In genomic region chr3:47295976-47296375, GRCh38 we compare ENCODE assay signal across 29 cellular contexts. TPM values are rescaled to one million over a fixed set of nuclear protein-coding genes. Genes with fewer than 3 reads are reported as not detected.
DNase-seq lines count a peak whose midpoint lies in the region; ATAC-seq, FAIRE-seq and TF ChIP-seq lines count a peak whose summit lies in the region.
"Had no signal": no experiment of that assay in that cellular context is flagged by ENCODE, and none has a peak within 500 bp of the region (broad histone marks: within the 10 kb centered on the region; RNA-seq: fewer than 3 reads in every experiment).

No MANE protein-coding gene starts in this region.

- no peaks in the 10 kb centered on the region for H3K27me3 ChIP-seq in CD4-positive, alpha-beta T cell (ENCODE audit: control insufficient read depth, insufficient read depth, low read length)
- H3K27me3 ChIP-seq: brain microvascular endothelial cell, colonic mucosa, esophagus muscularis mucosa, hepatocyte, thyroid gland had no signal

- TF ChIP-seq POLR2A in GM12891 (IDR thresholded peaks at IDR 0.05; ENCODE audit: low read depth, low read length), result no peak

- TF ChIP-seq CTCF in CD4-positive, alpha-beta T cell (IDR thresholded peaks at IDR 0.05), result no peak
- TF ChIP-seq CTCF in activated B cell treated with CpG ODN at 0.5 μM for 24 hours (IDR thresholded peaks at IDR 0.05) (no peak), natural killer cell (IDR thresholded peaks at IDR 0.05) (no peak)

- DNase-seq in CD4-positive, alpha-beta T cell, result no peak
- DNase-seq in GM12891 (ENCODE audit: insufficient read length, low spot score) (no peak), activated B cell treated with CpG ODN at 0.5 μM for 24 hours (no peak), natural killer cell (no peak), islet precursor cell (no peak), nucleus accumbens (lab: John Stamatoyannopoulos, UW) (no peak), AG08396 (ENCODE audit: low spot score) (no peak)
- DNase-seq: activated CD4-positive, alpha-beta memory T cell treated with anti-CD3 and anti-CD28 coated beads for 36 hours; brain microvascular endothelial cell; CD8-positive, alpha-beta memory T cell; colonic mucosa; foreskin melanocyte; GF-D8; HCEC 1CT; Kasumi-1; left ventricle myocardium superior; NCI-H526; right cardiac atrium; RPMI8226; stimulated activated CD4-positive, alpha-beta T cell treated with anti-CD3 and anti-CD28 coated beads, Interleukin-4, amount 100 ng/mL, for 1 hour; stimulated activated naive CD4-positive, alpha-beta T cell treated with Interleukin-2 at 50 U/mL for 16 hours; thyroid gland had no signal

- intact Hi-C loops in CD4-positive, alpha-beta T cell (cut with DNase I, micrococcal nuclease), result no loop called here
- intact Hi-C loops in activated B cell treated with CpG ODN at 0.5 μM for 24 hours (cut with micrococcal nuclease) (no loop called here), natural killer cell (cut with micrococcal nuclease) (no loop called here)

- no peaks in the 10 kb centered on the region for H3K9me3 ChIP-seq in CD4-positive, alpha-beta T cell (ENCODE audit: control insufficient read depth, low read length)
- H3K9me3 ChIP-seq: colonic mucosa, esophagus muscularis mucosa, thyroid gland had no signal

- peak; percentile 41 for ATAC-seq in CD4-positive, alpha-beta T cell (ENCODE audit: poor library complexity)
- ATAC-seq in activated B cell treated with CpG ODN at 0.5 μM for 24 hours (ENCODE audit: low read depth) (no peak), natural killer cell (peak in 2 of 3 donors; percentile 29 to 60)
- ATAC-seq: left ventricle myocardium superior, right cardiac atrium had no signal

- H3K9me3 Mint-ChIP-seq in CD4-positive, alpha-beta T cell, result no peaks in the 10 kb centered on the region
- H3K9me3 Mint-ChIP-seq in activated B cell treated with CpG ODN at 0.5 μM for 24 hours, result no peaks in the 10 kb centered on the region
- H3K9me3 Mint-ChIP-seq in natural killer cell, result no peaks in the 10 kb centered on the region
- H3K9me3 Mint-ChIP-seq: activated CD4-positive, alpha-beta memory T cell treated with anti-CD3 and anti-CD28 coated beads for 36 hours; CD8-positive, alpha-beta memory T cell; mesothelial cell of epicardium; nephron; T-helper 1 cell treated with Interleukin-12 subunit alpha and Interleukin-12 subunit beta and Interleukin-4 antibody, amounts not matched to agents 30 μg/mL and 1 μg/mL, for 36 hours had no signal

- CTCF ChIA-PET in CD4-positive, alpha-beta T cell (lab: Charles Lee), result no interaction called here
- CTCF ChIA-PET in activated B cell treated with CpG ODN at 0.5 μM for 24 hours (lab: Charles Lee), result no interaction called here

- FAIRE-seq in GM12891 (lab: Jason Lieb, UNC), result peak; percentile 89

- no peak overlapping the region for H3K4me3 Mint-ChIP-seq in CD4-positive, alpha-beta T cell
- no peak overlapping the region for H3K4me3 Mint-ChIP-seq in activated B cell treated with CpG ODN at 0.5 μM for 24 hours
- H3K4me3 Mint-ChIP-seq in natural killer cell, result peak overlapping the region; percentile 14
- H3K4me3 Mint-ChIP-seq: activated CD4-positive, alpha-beta memory T cell treated with anti-CD3 and anti-CD28 coated beads for 36 hours; mesothelial cell of epicardium; nephron; T-helper 1 cell treated with Interleukin-12 subunit alpha and Interleukin-12 subunit beta and Interleukin-4 antibody, amounts not matched to agents 30 μg/mL and 1 μg/mL, for 36 hours had no signal

- POLR2A ChIA-PET in CD4-positive, alpha-beta T cell (lab: Charles Lee), result no interaction called here
- POLR2A ChIA-PET in activated B cell treated with CpG ODN at 0.5 μM for 24 hours (lab: Charles Lee), result no interaction called here

- H3K27ac Mint-ChIP-seq in CD4-positive, alpha-beta T cell, result peak overlapping the region; percentile 1
- H3K27ac Mint-ChIP-seq in activated B cell treated with CpG ODN at 0.5 μM for 24 hours, result peak overlapping the region; percentile 27
- H3K27ac Mint-ChIP-seq in natural killer cell, result peak overlapping the region; percentile 47 to 85
- H3K27ac Mint-ChIP-seq: activated CD4-positive, alpha-beta memory T cell treated with anti-CD3 and anti-CD28 coated beads for 36 hours; mesothelial cell of epicardium; nephron; T-helper 1 cell treated with Interleukin-12 subunit alpha and Interleukin-12 subunit beta and Interleukin-4 antibody, amounts not matched to agents 30 μg/mL and 1 μg/mL, for 36 hours had no signal

- H3K4me1 Mint-ChIP-seq in CD4-positive, alpha-beta T cell (ENCODE audit: low read depth), result peaks cover 70% of the 10 kb centered on the region
- H3K4me1 Mint-ChIP-seq in activated B cell treated with CpG ODN at 0.5 μM for 24 hours, result peaks cover 77% of the 10 kb centered on the region
- H3K4me1 Mint-ChIP-seq in natural killer cell, result peaks cover 29 to 43% of the 10 kb centered on the region in 2 donors
- H3K4me1 Mint-ChIP-seq: mesothelial cell of epicardium, nephron had no signal

- peaks cover 49% of the 10 kb centered on the region for H3K36me3 Mint-ChIP-seq in CD4-positive, alpha-beta T cell (ENCODE audit: low read depth)
- H3K36me3 Mint-ChIP-seq in activated B cell treated with CpG ODN at 0.5 μM for 24 hours (ENCODE audit: low read depth), result peaks cover 31% of the 10 kb centered on the region
- H3K36me3 Mint-ChIP-seq in natural killer cell, result no peaks in the 10 kb centered on the region

- H3K27ac ChIP-seq in CD4-positive, alpha-beta T cell (ENCODE audit: low read depth, low read length), result no peak overlapping the region
- H3K27ac ChIP-seq: brain microvascular endothelial cell, colonic mucosa, esophagus muscularis mucosa, hepatocyte, SK-N-MC, thyroid gland, VCaP had no signal

- H3K27me3 Mint-ChIP-seq in CD4-positive, alpha-beta T cell, result no peaks in the 10 kb centered on the region
- H3K27me3 Mint-ChIP-seq in activated B cell treated with CpG ODN at 0.5 μM for 24 hours, result no peaks in the 10 kb centered on the region
- no peaks in the 10 kb centered on the region for H3K27me3 Mint-ChIP-seq in natural killer cell (ENCODE audit: low read depth in 2 of 2)
- H3K27me3 Mint-ChIP-seq: activated CD4-positive, alpha-beta memory T cell treated with anti-CD3 and anti-CD28 coated beads for 36 hours; CD8-positive, alpha-beta memory T cell had no signal

TF ChIP-seq in GM12891, 5 proteins besides CTCF, POLR2A, EP300 and RAD21:
- TF ChIP-seq POLR2AphosphoS5 (IDR thresholded peaks at IDR 0.05; ENCODE audit: low read depth, low read length), result no peak
- TF ChIP-seq TAF1 (IDR thresholded peaks at IDR 0.05; ENCODE audit: low read depth, low read length), result no peak
- no peak for TF ChIP-seq POU2F2 (IDR thresholded peaks at IDR 0.05; ENCODE audit: low read depth, low read length)
- TF ChIP-seq SPI1 (IDR thresholded peaks at IDR 0.05; ENCODE audit: low read depth, low read length), result no peak
- TF ChIP-seq PAX5 (IDR thresholded peaks at IDR 0.05; ENCODE audit: insufficient read depth, low read length, severe bottlenecking), result no peak

RNA-seq across cellular contexts. Expression of gene KLHL18, which starts 13.2 kb away (rescaled TPM):
- 10 to 100 TPM; 43.3 to 43.7 TPM for total RNA-seq in CD4-positive, alpha-beta T cell
- 34.9 TPM for polyA plus RNA-seq in GM12891 (2012; ENCODE audit: low read depth, missing spikeins)
- total RNA-seq in activated B cell treated with CpG ODN at 0.5 μM for 24 hours (36.6 and 38.0 TPM in 2 replicates), natural killer cell (10 to 100 TPM; 37.3 to 47.9 (median 45.2) TPM)

RNA-seq across cellular contexts. Expression of gene KIF9, which starts 13.4 kb away (rescaled TPM):
- total RNA-seq in CD4-positive, alpha-beta T cell, result 1 to 10 TPM; 8.0 to 9.2 TPM
- polyA plus RNA-seq in GM12891 (2012; ENCODE audit: low read depth, missing spikeins), result 5.4 TPM
- total RNA-seq in activated B cell treated with CpG ODN at 0.5 μM for 24 hours (2.3 and 2.5 TPM in 2 replicates), natural killer cell (10 to 100 TPM; 11.4 to 21.9 (median 21.4) TPM)

Comparison
In these comparisons a context has a peak if more than half of its experiments do, and no peak if none do; other contexts are left out.
1. H3K27ac Mint-ChIP-seq: peak in every context shown above with its lines; median percentile 66 in natural killer cell; 27 in activated B cell treated with CpG ODN at 0.5 μM for 24 hours; 1 in CD4-positive, alpha-beta T cell.